In genomic region chr5:1011226-1011631, GRCh38 we compare ENCODE assay signal across 9 cellular contexts. TPM values are rescaled to one million over a fixed set of nuclear protein-coding genes. Genes with fewer than 3 reads are reported as not detected.
DNase-seq lines count a peak whose midpoint lies in the region; ATAC-seq, FAIRE-seq and TF ChIP-seq lines count a peak whose summit lies in the region.
"Had no signal": no experiment of that assay in that cellular context is flagged by ENCODE, and none has a peak within 500 bp of the region (broad histone marks: within the 10 kb centered on the region; RNA-seq: fewer than 3 reads in every experiment).

No MANE protein-coding gene starts in this region.

- intact Hi-C loops in mucosa of descending colon (cut with DNase I, micrococcal nuclease) = no loop called here

- FAIRE-seq in GM18507 (lab: Jason Lieb, UNC) = peak; percentile 5

- no peaks in the 10 kb centered on the region for H3K36me3 ChIP-seq in mucosa of descending colon (ENCODE audit: low read depth)
- H3K36me3 ChIP-seq: ascending aorta had no signal

- no peaks in the 10 kb centered on the region for H3K9me3 ChIP-seq in mucosa of descending colon
- H3K9me3 ChIP-seq: ascending aorta had no signal

- DNase-seq in A172 (ENCODE audit: low spot score) (peak; percentile 18), GM18507 (ENCODE audit: extremely low spot score, insufficient read length, low read depth) (peak; percentile 35), OCI-M1 (lab: John Stamatoyannopoulos, UW) (peak; percentile 63), astrocyte of the hippocampus (ENCODE audit: low read depth, low spot score) (peak; percentile 52), mucosa of descending colon (peak; percentile 50 to 61 (median 51)), mesenteric fat pad (ENCODE audit: low spot score) (no peak), nucleus accumbens (lab: John Stamatoyannopoulos, UW) (no peak)

- peak; percentile 57 for ATAC-seq in mucosa of descending colon
- no peak for ATAC-seq in HG03457 (IDR thresholded peaks at IDR 0.05; ENCODE audit: unreplicated experiment)

- H3K4me1 ChIP-seq in mucosa of descending colon (ENCODE audit: low read depth) = peaks cover 6% of the 10 kb centered on the region

- peak; percentile 44 for TF ChIP-seq CTCF in mucosa of descending colon (IDR thresholded peaks at IDR 0.05)

- H3K4me3 ChIP-seq in mucosa of descending colon = no peak overlapping the region
- H3K4me3 ChIP-seq: ascending aorta had no signal

RNA-seq across cellular contexts. Expression of gene NKD2, which starts 2.6 kb away (rescaled TPM):
- total RNA-seq in A172 (2014; rRNA removed; shearing (Covaris generic)) = 4.3 TPM in 1 of 2 replicates, not detected in the other
- total RNA-seq in mucosa of descending colon (1 to 10 TPM in 2 of 3 donors, under 1 TPM in 1; 0.93 to 3.7 (median 2.1) TPM), mesenteric fat pad (17.1 TPM)

Comparison
In these comparisons a context has a peak if more than half of its experiments do, and no peak if none do; other contexts are left out.
1. DNase-seq: peak in A172 (single experiment), GM18507 (single experiment), OCI-M1 (single experiment), astrocyte of the hippocampus (single experiment) and mucosa of descending colon (3 of 3); none in mesenteric fat pad (single experiment) and nucleus accumbens (0 of 56).